Comparison of ENCODE assay signal across 17 cellular contexts in the genomic region with DNA sequence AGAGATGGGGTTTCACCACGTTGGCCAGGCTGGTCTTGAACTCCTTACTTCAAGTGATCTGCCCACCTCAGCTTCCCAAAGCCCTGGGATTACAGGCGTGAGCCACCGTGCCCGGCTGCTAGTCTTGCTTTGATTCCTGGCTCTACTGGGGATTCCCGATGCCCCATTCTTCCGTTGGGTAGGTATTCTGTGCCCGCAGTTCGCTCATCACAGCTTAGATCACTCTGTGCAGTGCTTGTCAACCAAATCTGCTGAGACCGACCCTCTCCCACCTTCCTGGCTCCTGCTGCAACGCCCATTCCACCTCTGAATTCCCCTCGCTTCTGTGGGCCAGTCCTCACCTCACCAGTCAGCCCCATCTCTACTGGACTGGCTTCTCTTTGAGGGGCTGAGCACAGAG. TPM values are rescaled to one million over a fixed set of nuclear protein-coding genes. Genes with fewer than 3 reads are reported as not detected.
A peak's percentile ranks its signal among the peaks of the same experiment; 100 is the strongest.
DNase-seq lines count a peak whose midpoint lies in the region.
"Had no signal": no experiment of that assay in that cellular context is flagged by ENCODE, and none has a peak within 500 bp of the region (broad histone marks: within the 10 kb centered on the region; RNA-seq: fewer than 3 reads in every experiment).

No MANE protein-coding gene starts in this region.

- peak overlapping the region; percentile 85 for H3K27ac Mint-ChIP-seq in activated naive CD4-positive, alpha-beta T cell treated with anti-CD3 and anti-CD28 coated beads, Interleukin-2, amount 50 U/mL, for 24 hours
- peak overlapping the region in 1 of 3 donors; percentile 72 for H3K27ac Mint-ChIP-seq in IgD-negative memory B cell

- no peak for DNase-seq in activated naive CD4-positive, alpha-beta T cell treated with anti-CD3 and anti-CD28 coated beads, Interleukin-2, amount 50 U/mL, for 16 hours
- DNase-seq in adipocyte (ENCODE audit: low read depth) (no peak), NCI-H345 (lab: John Stamatoyannopoulos, UW) (no peak), dedifferentiated amniotic fluid mesenchymal stem cell (ENCODE audit: extremely low spot score) (no peak), T1000 (lab: John Stamatoyannopoulos, UW) (no peak)
- DNase-seq: activated T-cell treated with anti-CD3 and anti-CD28 coated beads, Interleukin-2, amount 50 U/mL, for 4 hours; left colon; NCI-H187; NCI-H446 treated with DMSO at 0.1 percent for 48 hours; ovary; stimulated activated CD4-positive, alpha-beta T cell treated with anti-CD3 and anti-CD28 coated beads, Interleukin-2, amount 100 ng/mL, for 48 hours; substantia nigra; SW 1271 had no signal

- no peaks in the 10 kb centered on the region for H3K27me3 ChIP-seq in adipocyte (replicated peaks; ENCODE audit: control insufficient read depth, insufficient read depth, low read length)
- H3K27me3 ChIP-seq in thymus (ENCODE audit: control insufficient read depth, insufficient read depth) = no peaks in the 10 kb centered on the region
- H3K27me3 ChIP-seq: ovary had no signal

- H3K4me1 Mint-ChIP-seq in activated naive CD4-positive, alpha-beta T cell treated with anti-CD3 and anti-CD28 coated beads, Interleukin-2, amount 50 U/mL, for 24 hours = peaks cover 56% of the 10 kb centered on the region
- peaks cover 6 to 21% (median 14%) of the 10 kb centered on the region in 3 donors for H3K4me1 Mint-ChIP-seq in IgD-negative memory B cell

- H3K9me3 ChIP-seq in adipocyte (ENCODE audit: control insufficient read depth, low read length) (no peaks in the 10 kb centered on the region), thymus (ENCODE audit: control insufficient read depth) (no peaks in the 10 kb centered on the region)
- H3K9me3 ChIP-seq: ovary had no signal

- no peaks in the 10 kb centered on the region for H3K27me3 Mint-ChIP-seq in activated naive CD4-positive, alpha-beta T cell treated with anti-CD3 and anti-CD28 coated beads, Interleukin-2, amount 50 U/mL, for 24 hours
- H3K27me3 Mint-ChIP-seq in IgD-negative memory B cell = no peaks in the 10 kb centered on the region
- H3K27me3 Mint-ChIP-seq: dendritic cell treated with granulocyte-macrophage colony-stimulating factor and Interleukin-4, amounts not matched to agents 40 ng/mL and 50 ng/mL, for 4 days had no signal

- H3K27ac ChIP-seq in thymus (ENCODE audit: low read depth) = peak overlapping the region; percentile 82
- H3K27ac ChIP-seq: ovary had no signal

- H3K36me3 ChIP-seq in adipocyte (ENCODE audit: control insufficient read depth, insufficient read depth, low read length, severe bottlenecking) = no peaks in the 10 kb centered on the region
- no peaks in the 10 kb centered on the region for H3K36me3 ChIP-seq in thymus (ENCODE audit: control insufficient read depth, insufficient read depth)
- H3K36me3 ChIP-seq: ovary had no signal

- H3K9me3 Mint-ChIP-seq in activated naive CD4-positive, alpha-beta T cell treated with anti-CD3 and anti-CD28 coated beads, Interleukin-2, amount 50 U/mL, for 24 hours = no peaks in the 10 kb centered on the region
- H3K9me3 Mint-ChIP-seq in IgD-negative memory B cell = no peaks in the 10 kb centered on the region
- H3K9me3 Mint-ChIP-seq: activated T-cell treated with anti-CD3 and anti-CD28 coated beads, Interleukin-2, amount 50 U/mL, for 4 hours; dendritic cell treated with granulocyte-macrophage colony-stimulating factor and Interleukin-4, amounts not matched to agents 40 ng/mL and 50 ng/mL, for 4 days had no signal

- H3K36me3 Mint-ChIP-seq in activated naive CD4-positive, alpha-beta T cell treated with anti-CD3 and anti-CD28 coated beads, Interleukin-2, amount 50 U/mL, for 24 hours = no peaks in the 10 kb centered on the region
- no peaks in the 10 kb centered on the region for H3K36me3 Mint-ChIP-seq in IgD-negative memory B cell

- H3K4me3 Mint-ChIP-seq in activated naive CD4-positive, alpha-beta T cell treated with anti-CD3 and anti-CD28 coated beads, Interleukin-2, amount 50 U/mL, for 24 hours = peak overlapping the region; percentile 49
- peak overlapping the region; percentile 10 to 67 (median 32) for H3K4me3 Mint-ChIP-seq in IgD-negative memory B cell
- H3K4me3 Mint-ChIP-seq: dendritic cell treated with granulocyte-macrophage colony-stimulating factor and Interleukin-4, amounts not matched to agents 40 ng/mL and 50 ng/mL, for 4 days had no signal

- WGBS in thymus = 93% methylated on average over 11 of the region's 11 CpGs

- H3K4me3 ChIP-seq in adipocyte (ENCODE audit: low read length) (no peak overlapping the region), thymus (ENCODE audit: low read length) (no peak overlapping the region)
- H3K4me3 ChIP-seq: ovary had no signal

- H3K9ac ChIP-seq in adipocyte (ENCODE audit: low read length) = peak overlapping the region; percentile 67

- H3K4me1 ChIP-seq in adipocyte (ENCODE audit: control insufficient read depth, insufficient read depth, low read length) (peaks cover 21% of the 10 kb centered on the region), thymus (ENCODE audit: control insufficient read depth, insufficient read depth, low read length) (peaks cover 16% of the 10 kb centered on the region)

RNA-seq across cellular contexts. Expression of gene ZNF414, which starts 4.6 kb away (rescaled TPM):
- polyA plus RNA-seq in IgD-negative memory B cell (22.2 TPM), thymus (27.6 TPM)

RNA-seq across cellular contexts. Expression of gene PRAM1, which starts 16.1 kb away (rescaled TPM):
- polyA plus RNA-seq in IgD-negative memory B cell (not detected), thymus (7.5 TPM)

RNA-seq across cellular contexts. Expression of gene MYO1F, which starts 58.7 kb away (rescaled TPM):
- polyA plus RNA-seq in IgD-negative memory B cell (40.9 TPM), thymus (20.8 TPM)
